Comparison of ENCODE assay signal across 9 cellular contexts in the genomic region with DNA sequence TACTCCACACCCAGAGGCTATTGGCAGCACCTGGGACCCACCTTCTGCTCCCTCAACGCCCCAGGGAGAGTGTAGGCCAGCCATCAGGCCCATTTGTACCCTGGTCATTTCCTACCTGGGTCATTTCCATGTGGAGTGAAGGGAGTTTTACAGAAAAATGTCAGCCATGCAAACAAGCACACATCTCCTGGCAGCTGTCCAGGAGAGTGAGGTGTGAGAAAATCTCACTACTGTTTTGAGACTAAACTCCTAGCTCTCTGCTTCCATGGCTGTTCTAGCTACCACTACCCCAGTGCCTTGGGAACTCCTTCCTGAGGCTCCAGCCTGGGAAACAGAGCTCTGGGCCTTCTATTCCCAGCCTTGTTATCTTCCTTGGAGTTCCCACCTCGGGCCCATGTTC. TPM values are rescaled to one million over a fixed set of nuclear protein-coding genes. Genes with fewer than 3 reads are reported as not detected.
DNase-seq lines count a peak whose midpoint lies in the region; ATAC-seq and TF ChIP-seq lines count a peak whose summit lies in the region.
"Had no signal": no experiment of that assay in that cellular context is flagged by ENCODE, and none has a peak within 500 bp of the region (broad histone marks: within the 10 kb centered on the region; RNA-seq: fewer than 3 reads in every experiment).

No MANE protein-coding gene starts in this region.

- H3K9me3 Mint-ChIP-seq in CD4-positive, CD25-positive, alpha-beta regulatory T cell = no peaks in the 10 kb centered on the region

- H4K20me1 ChIP-seq in OCI-LY1 (ENCODE audit: insufficient read depth, low read length) = no peaks in the 10 kb centered on the region

- no peaks in the 10 kb centered on the region for H3K36me3 Mint-ChIP-seq in CD4-positive, CD25-positive, alpha-beta regulatory T cell

- no peaks in the 10 kb centered on the region for H3K79me2 ChIP-seq in OCI-LY1 (ENCODE audit: insufficient read depth, low read length)

- H3K4me1 Mint-ChIP-seq in CD4-positive, CD25-positive, alpha-beta regulatory T cell = peaks cover 17 to 53% (median 32%) of the 10 kb centered on the region in 4 donors

- H3K36me3 ChIP-seq in CD4-positive, CD25-positive, alpha-beta regulatory T cell (ENCODE audit: control insufficient read depth, insufficient read depth, low read length) = no peaks in the 10 kb centered on the region
- H3K36me3 ChIP-seq in OCI-LY1 (ENCODE audit: insufficient read depth, low read length) = no peaks in the 10 kb centered on the region
- H3K36me3 ChIP-seq in lower lobe of right lung = no peaks in the 10 kb centered on the region

- H3K27ac ChIP-seq in CD4-positive, CD25-positive, alpha-beta regulatory T cell (ENCODE audit: insufficient read depth, low read length, poor library complexity, severe bottlenecking) = no peak overlapping the region
- H3K27ac ChIP-seq in OCI-LY1 (ENCODE audit: low read depth, low read length, poor library complexity, severe bottlenecking) (peak overlapping the region; percentile 67), lower lobe of right lung (no peak overlapping the region)

- ATAC-seq in CD4-positive, CD25-positive, alpha-beta regulatory T cell (ENCODE audit: low read depth in 2 of 2) = no peak
- ATAC-seq in GM19025 (IDR thresholded peaks at IDR 0.05; ENCODE audit: low read depth, unreplicated experiment) (peak; percentile 45), lower lobe of right lung (no peak), GM19328 (IDR thresholded peaks at IDR 0.05; ENCODE audit: unreplicated experiment) (no peak), GM21526 (IDR thresholded peaks at IDR 0.05; ENCODE audit: low FRiP score, unreplicated experiment) (no peak)

- TF ChIP-seq CTCF in OCI-LY1 (IDR thresholded peaks at IDR 0.05; ENCODE audit: low read length) (no peak), lower lobe of right lung (IDR thresholded peaks at IDR 0.05) (no peak)

- no peaks in the 10 kb centered on the region for H3K9me3 ChIP-seq in CD4-positive, CD25-positive, alpha-beta regulatory T cell (ENCODE audit: control insufficient read depth in 2 of 2, low read length in 2 of 2)
- no peaks in the 10 kb centered on the region for H3K9me3 ChIP-seq in OCI-LY1 (ENCODE audit: low read length)
- H3K9me3 ChIP-seq in lower lobe of right lung = no peaks in the 10 kb centered on the region

- no peaks in the 10 kb centered on the region for H3K27me3 ChIP-seq in CD4-positive, CD25-positive, alpha-beta regulatory T cell (ENCODE audit: control insufficient read depth, insufficient read depth, low read length)
- H3K27me3 ChIP-seq in OCI-LY1 (ENCODE audit: insufficient read depth, low read length) (0 out of 2 replicates have a peak, but pooled peaks cover 3% of the 10 kb centered on the region), lower lobe of right lung (ENCODE audit: low read depth) (no peaks in the 10 kb centered on the region)

- H3K27me3 Mint-ChIP-seq in CD4-positive, CD25-positive, alpha-beta regulatory T cell = peaks cover 5% of the 10 kb centered on the region

- H2AFZ ChIP-seq in OCI-LY1 (ENCODE audit: low read length) = no peak overlapping the region

- H3K9me2 ChIP-seq in OCI-LY1 (ENCODE audit: low read depth, low read length) = no peaks in the 10 kb centered on the region

- H3K4me3 Mint-ChIP-seq in CD4-positive, CD25-positive, alpha-beta regulatory T cell = peak overlapping the region in 2 of 4 donors; percentile 58 to 62

- no peak overlapping the region for H3K9ac ChIP-seq in OCI-LY1 (ENCODE audit: low read length)

- H3K27ac Mint-ChIP-seq in CD4-positive, CD25-positive, alpha-beta regulatory T cell = peak overlapping the region in 2 of 3 donors; percentile 31 to 72

- H3K4me2 ChIP-seq in OCI-LY1 (ENCODE audit: low read length) = no peak overlapping the region

- intact Hi-C loops in lower lobe of right lung (cut with DNase I) = no loop called here

- H3K4me3 ChIP-seq in CD4-positive, CD25-positive, alpha-beta regulatory T cell (ENCODE audit: low read depth, low read length) = no peak overlapping the region
- no peak overlapping the region for H3K4me3 ChIP-seq in OCI-LY1 (ENCODE audit: low read depth, low read length, poor library complexity, severe bottlenecking)
- no peak overlapping the region for H3K4me3 ChIP-seq in lower lobe of right lung

- peaks cover 26% of the 10 kb centered on the region for H3K4me1 ChIP-seq in CD4-positive, CD25-positive, alpha-beta regulatory T cell (ENCODE audit: control insufficient read depth, insufficient read depth, low read length, poor library complexity, severe bottlenecking)
- H3K4me1 ChIP-seq in OCI-LY1 (ENCODE audit: insufficient read depth, low read length, severe bottlenecking) (peaks cover 44% of the 10 kb centered on the region), lower lobe of right lung (peaks cover 19% of the 10 kb centered on the region)

- no peaks in the 10 kb centered on the region for H3F3A ChIP-seq in OCI-LY1 (ENCODE audit: insufficient read depth, low read length)

- DNase-seq in CD4-positive, CD25-positive, alpha-beta regulatory T cell = no peak
- DNase-seq in lower lobe of right lung = peak; percentile 39
- no peak for DNase-seq in NK-92 treated with Interleukin-12 subunit alpha and Interleukin-12 subunit beta, amount 100 ng/mL, for 24 hours (lab: John Stamatoyannopoulos, UW)
- no peak for DNase-seq in amniotic stem cell (lab: John Stamatoyannopoulos, UW)

RNA-seq across cellular contexts. Expression of gene TMPRSS13, which starts 2.8 kb away (rescaled TPM):
- 3.4 TPM for total RNA-seq in CD4-positive, CD25-positive, alpha-beta regulatory T cell
- 1 to 10 TPM in 2 of 4 donors, under 1 TPM in 2; 0.57 to 1.4 (median 1.1) TPM for polyA plus RNA-seq in CD4-positive, CD25-positive, alpha-beta regulatory T cell
- total RNA-seq in lower lobe of right lung = 7.0 TPM

RNA-seq across cellular contexts. Expression of gene IL10RA, which starts 54.2 kb away (rescaled TPM):
- total RNA-seq in CD4-positive, CD25-positive, alpha-beta regulatory T cell = 661 TPM
- 100 to 1,000 TPM; 572 to 666 (median 631) TPM for polyA plus RNA-seq in CD4-positive, CD25-positive, alpha-beta regulatory T cell
- total RNA-seq in lower lobe of right lung = 37.7 TPM

RNA-seq across cellular contexts. Expression of gene FXYD6, which starts 55.5 kb away (rescaled TPM):
- not detected for total RNA-seq in CD4-positive, CD25-positive, alpha-beta regulatory T cell
- not detected for polyA plus RNA-seq in CD4-positive, CD25-positive, alpha-beta regulatory T cell
- 61.2 TPM for total RNA-seq in lower lobe of right lung
- total RNA-seq: OCI-LY7 had no signal

Comparison
In these comparisons a context has a peak if more than half of its experiments do, and no peak if none do; other contexts are left out.
1. RNA of gene IL10RA, which starts 54.2 kb away (total RNA-seq): 661 TPM in CD4-positive, CD25-positive, alpha-beta regulatory T cell (single experiment); 37.7 TPM in lower lobe of right lung (single experiment); every median in the first group is over 10 times any median in the second.
2. RNA of gene FXYD6, which starts 55.5 kb away (total RNA-seq): 61.2 TPM in lower lobe of right lung (single experiment); not detected in CD4-positive, CD25-positive, alpha-beta regulatory T cell (single experiment); every median in the first group is over 10 times any median in the second.